In the genomic region with DNA sequence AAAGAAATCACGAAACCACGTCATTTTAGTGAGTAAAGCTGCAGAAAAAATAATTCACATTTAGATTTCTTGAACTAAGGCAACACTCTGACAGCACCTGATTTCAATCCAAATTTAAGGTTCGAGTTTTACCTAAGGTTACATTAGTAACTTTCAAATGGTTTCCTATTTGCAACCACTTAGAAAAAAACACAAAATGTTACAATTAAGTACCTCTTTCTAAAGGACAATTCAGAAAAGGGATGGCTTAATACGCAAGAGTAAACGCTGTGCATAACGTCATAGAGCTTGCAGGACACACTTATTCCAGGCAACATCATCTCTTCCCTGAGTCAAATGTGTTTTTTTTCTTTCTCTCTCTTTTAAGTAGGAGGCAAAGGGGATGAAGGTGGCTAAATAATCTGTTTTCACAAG, we compare ENCODE assay signal across 8 cellular contexts.
DNase-seq lines count a peak whose midpoint lies in the region; ATAC-seq and TF ChIP-seq lines count a peak whose summit lies in the region.

No MANE protein-coding gene starts in this region.

- peaks cover 5% of the 10 kb centered on the region for H3K27me3 ChIP-seq in endodermal cell (ENCODE audit: control insufficient read depth, insufficient read depth, low read length, poor library complexity, severe bottlenecking)
- H3K27me3 ChIP-seq in muscle layer of duodenum (ENCODE audit: low read depth, low read length) = no peaks in the 10 kb centered on the region

- H3K4me3 ChIP-seq in endodermal cell (ENCODE audit: low read length) (peak overlapping the region; percentile 86), muscle layer of duodenum (ENCODE audit: low read depth in 1 of 2, low read length in 2 of 2) (peak overlapping the region; percentile 84 to 89)

- H3K36me3 Mint-ChIP-seq in endodermal cell (ENCODE audit: low read depth) = no peaks in the 10 kb centered on the region

- DNase-seq in ACHN (peak; percentile 43), SHP77 treated with DMSO at 0.1 percent for 48 hours (lab: John Stamatoyannopoulos, UW) (peak; percentile 71), endodermal cell (no peak), SW 1271 (lab: John Stamatoyannopoulos, UW) (no peak)
- no peak for DNase-seq in activated CD4-positive, CD25-positive, alpha-beta regulatory T cell treated with anti-CD3 and anti-CD28 coated beads, Interleukin-2, amount 50 U/mL, for 72 hours

- 26 to 46% methylated on average over 6 of the region's 6 CpGs for WGBS in endodermal cell (ENCODE audit: insufficient coverage in 1 of 2, insufficient read length in 1 of 2), 2 experiments

- H3K27me3 Mint-ChIP-seq in endodermal cell (ENCODE audit: insufficient read depth) = peaks cover 1% of the 10 kb centered on the region

- H3K27ac ChIP-seq in endodermal cell (ENCODE audit: low read depth, low read length) (peak overlapping the region; percentile 6), muscle layer of duodenum (ENCODE audit: low read length) (peak overlapping the region; percentile 97)

- ATAC-seq in GM21528 (IDR thresholded peaks at IDR 0.05; ENCODE audit: low FRiP score, unreplicated experiment) = peak; percentile 19
- no peak for ATAC-seq in GM18870 (IDR thresholded peaks at IDR 0.05; ENCODE audit: unreplicated experiment)

- H3K27ac Mint-ChIP-seq in endodermal cell = peak overlapping the region; percentile 87

- H3K9me3 Mint-ChIP-seq in endodermal cell = no peaks in the 10 kb centered on the region

- H3K9ac ChIP-seq in endodermal cell (ENCODE audit: extremely low read depth, low read length, poor library complexity, severe bottlenecking) = peak overlapping the region; percentile 49

- H3K9me3 ChIP-seq in endodermal cell (ENCODE audit: control insufficient read depth, low read length) = no peaks in the 10 kb centered on the region
- H3K9me3 ChIP-seq in muscle layer of duodenum (ENCODE audit: control insufficient read depth in 1 of 2, low read length in 2 of 2) = no peaks in the 10 kb centered on the region

- TF ChIP-seq CTCF in endodermal cell (conservative IDR thresholded peaks at IDR 0.05) = no peak

- peaks cover 20% of the 10 kb centered on the region for H3K4me1 Mint-ChIP-seq in endodermal cell

- peak overlapping the region; percentile 79 for H3K4me3 Mint-ChIP-seq in endodermal cell

- in situ Hi-C loops in ACHN (cut with HindIII; ENCODE audit: low pct_ligation_motif_present, low pct_unique_long_range_greater_than_20kb, low sequenced_read_pairs) = no loop called here

- H3K4me1 ChIP-seq in endodermal cell (ENCODE audit: control insufficient read depth, insufficient read depth, low read length) = no peaks in the 10 kb centered on the region
- peaks cover 0 to 12% of the 10 kb centered on the region in 2 donors for H3K4me1 ChIP-seq in muscle layer of duodenum (ENCODE audit: control insufficient read depth in 1 of 2, insufficient read depth in 2 of 2, low read length in 2 of 2)

- no peaks in the 10 kb centered on the region for H3K36me3 ChIP-seq in endodermal cell (ENCODE audit: control insufficient read depth, insufficient read depth, low read length)
- H3K36me3 ChIP-seq in muscle layer of duodenum (ENCODE audit: control insufficient read depth in 1 of 2, insufficient read depth in 2 of 2, low read length in 2 of 2) = no peaks in the 10 kb centered on the region

Comparison
In these comparisons a context has a peak if more than half of its experiments do, and no peak if none do; other contexts are left out.
1. DNase-seq: peak in ACHN (single experiment) and SHP77 treated with DMSO at 0.1 percent for 48 hours (single experiment); none in endodermal cell (single experiment), activated CD4-positive, CD25-positive, alpha-beta regulatory T cell treated with anti-CD3 and anti-CD28 coated beads, Interleukin-2, amount 50 U/mL, for 72 hours (single experiment) and SW 1271 (0 of 2).